8 cellular contexts compared by ENCODE assay signal in genomic region chr1:154955718-154956513, GRCh38. TPM values are rescaled to one million over a fixed set of nuclear protein-coding genes. Genes with fewer than 3 reads are reported as not detected.
DNase-seq lines count a peak whose midpoint lies in the region; ATAC-seq and TF ChIP-seq lines count a peak whose summit lies in the region.

PBXIP1 (minus strand) TSS chr1:154956099; CDS start chr1:154953721, 2,378 bp downstream.

- H3K9me3 ChIP-seq in breast epithelium (no peaks in the 10 kb centered on the region), iPS-18a (ENCODE audit: control insufficient read depth, low read depth, low read length) (no peaks in the 10 kb centered on the region), gastrocnemius medialis (no peaks in the 10 kb centered on the region)

- TF ChIP-seq POLR2A in breast epithelium (IDR thresholded peaks at IDR 0.05) (no peak), gastrocnemius medialis (IDR thresholded peaks at IDR 0.05) (peak; percentile 67 to 71)

- peak; percentile 93 for DNase-seq in NCI-H2227 (lab: John Stamatoyannopoulos, UW; ENCODE audit: unreplicated experiment)
- peak in 1 of 2 donors; percentile 89 for DNase-seq in breast epithelium (ENCODE audit: low spot score in 2 of 2)
- DNase-seq in gastrocnemius medialis: peak; percentile 76 to 89

- H3K27me3 ChIP-seq in breast epithelium: no peaks in the 10 kb centered on the region
- H3K27me3 ChIP-seq in iPS-18a (ENCODE audit: control insufficient read depth, insufficient read depth, low read length): no peaks in the 10 kb centered on the region
- H3K27me3 ChIP-seq in gastrocnemius medialis: no peaks in the 10 kb centered on the region

- ATAC-seq in GM18517 (IDR thresholded peaks at IDR 0.05; ENCODE audit: unreplicated experiment): peak; percentile 51
- peak; percentile 65 for ATAC-seq in HG03175 (IDR thresholded peaks at IDR 0.05; ENCODE audit: unreplicated experiment)
- ATAC-seq in gastrocnemius medialis: peak; percentile 93 to 95

- TF ChIP-seq CTCF in 22Rv1 (IDR thresholded peaks at IDR 0.05) (peak; percentile 27), VCaP (conservative IDR thresholded peaks at IDR 0.05) (peak; percentile 33), breast epithelium (IDR thresholded peaks at IDR 0.05) (peak in 2 of 3 donors; percentile 7 to 12), gastrocnemius medialis (IDR thresholded peaks at IDR 0.05 in 4 of 5, conservative IDR thresholded peaks at IDR 0.05 in 1 of 5) (no peak)

- intact Hi-C loops in breast epithelium (cut with DNase I; ENCODE audit: low total_unique reads): loop anchor here (10.0 kb wide), 1 partner anchor 109 kb away; the partner anchor contains the start of gene EFNA4
- intact Hi-C loops in gastrocnemius medialis (cut with DNase I; ENCODE audit: low total_unique reads): loop anchor here (1.0 kb wide), 1 partner anchor 19 kb away; no protein-coding TSS in a partner anchor

- H3K36me3 ChIP-seq in breast epithelium: no peaks in the 10 kb centered on the region
- H3K36me3 ChIP-seq in iPS-18a (ENCODE audit: control insufficient read depth, low read depth, low read length): peaks cover 9% of the 10 kb centered on the region
- H3K36me3 ChIP-seq in gastrocnemius medialis: peaks cover 0 to 20% of the 10 kb centered on the region in 2 donors

- H3K27ac ChIP-seq in 22Rv1 (peak within 1 kb of the TSS; percentile 59), VCaP (peak within 1 kb of the TSS; percentile 66), breast epithelium (peak within 1 kb of the TSS; percentile 76 to 77), iPS-18a (ENCODE audit: low read length) (peak within 1 kb of the TSS; percentile 79), gastrocnemius medialis (peak within 1 kb of the TSS; percentile 92 to 98 (median 94))

- H3K4me1 ChIP-seq in breast epithelium (peaks cover 0 to 27% of the 10 kb centered on the region in 2 donors), iPS-18a (ENCODE audit: control insufficient read depth, low read depth, low read length) (peaks cover 28% of the 10 kb centered on the region), gastrocnemius medialis (peaks cover 62 to 66% of the 10 kb centered on the region in 2 donors)

- in situ Hi-C loops in gastrocnemius medialis (cut with MboI; ENCODE audit: low sequenced_read_pairs in 4 of 4): loop anchor here in 1 of 4 donors (25.0 kb wide), 1 partner anchor 106 kb away; the partner anchor contains the start of genes ADAM15 and EFNA4

- H3K9ac ChIP-seq in iPS-18a (ENCODE audit: low read length): peak within 1 kb of the TSS; percentile 80

- H3K4me3 ChIP-seq in breast epithelium (peak within 1 kb of the TSS; percentile 52 to 64 (median 55)), iPS-18a (ENCODE audit: low read length) (peak within 1 kb of the TSS; percentile 70), gastrocnemius medialis (peak within 1 kb of the TSS; percentile 67 to 77 (median 69))

RNA-seq across cellular contexts. Expression of gene PBXIP1, which starts in this region (rescaled TPM):
- total RNA-seq in breast epithelium: 100 to 1,000 TPM in 2 of 3 donors, 10 to 100 TPM in 1; 79.3 to 156 (median 105) TPM
- total RNA-seq in gastrocnemius medialis: 100 to 1,000 TPM; 126 to 171 (median 165) TPM

Comparison
In these comparisons a context has a peak if more than half of its experiments do, and no peak if none do; other contexts are left out.
1. CTCF ChIP-seq: peak in 22Rv1 (single experiment), VCaP (single experiment) and breast epithelium (2 of 3); none in gastrocnemius medialis (0 of 5).
2. Peak in every context shown above with its lines, with median percentiles within 50 percentile points of each other: H3K27ac ChIP-seq, ATAC-seq and H3K4me3 ChIP-seq.